Comparison of ENCODE assay signal across 9 cellular contexts in the genomic region with DNA sequence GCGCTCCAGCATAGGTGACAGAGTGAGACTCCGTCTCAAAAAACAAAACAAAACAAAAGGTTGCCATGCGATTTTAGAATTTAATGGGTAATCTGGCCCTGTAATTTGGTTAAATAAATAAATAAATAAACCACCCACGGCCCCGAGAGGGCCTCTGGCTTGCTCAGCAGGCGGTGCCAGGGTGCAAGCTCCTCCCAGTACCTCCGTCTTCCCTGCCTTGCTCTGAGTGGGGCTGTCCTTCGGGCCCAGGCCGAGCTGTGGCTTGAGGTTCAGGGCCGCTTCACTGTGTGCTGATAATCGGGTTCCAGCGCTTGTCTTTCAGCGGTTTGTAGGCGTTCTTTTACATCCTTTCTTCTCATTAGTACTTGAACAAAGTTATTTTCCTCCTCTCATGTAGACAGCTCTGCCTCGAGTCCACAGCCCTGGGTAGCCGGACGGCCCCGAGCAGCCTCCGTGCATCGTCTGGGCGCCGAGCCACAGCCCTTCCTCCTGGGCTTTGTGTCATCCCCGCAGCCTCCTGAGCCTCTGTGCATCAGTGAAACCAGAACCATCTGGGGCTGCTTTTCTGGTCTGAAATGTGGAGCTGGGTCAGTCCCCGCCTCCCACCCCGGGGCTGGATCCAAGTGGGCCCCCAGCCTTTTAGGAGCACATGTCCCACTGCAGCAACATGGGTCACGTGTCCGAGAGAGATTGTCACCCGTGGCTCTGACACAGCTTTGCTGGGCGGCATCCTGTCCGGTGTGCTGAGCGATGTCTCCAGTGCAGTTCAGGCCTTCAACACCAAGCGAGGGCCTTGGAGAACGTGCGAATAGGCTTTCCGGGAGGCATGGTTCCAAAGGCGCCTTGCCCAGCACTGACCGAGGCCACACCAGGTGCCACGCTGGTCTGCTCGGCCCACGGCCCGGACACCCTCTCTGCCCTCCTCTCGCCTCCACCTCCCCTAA.
A peak's percentile ranks its signal among the peaks of the same experiment; 100 is the strongest.
DNase-seq lines count a peak whose midpoint lies in the region; ATAC-seq and TF ChIP-seq lines count a peak whose summit lies in the region.
"Had no signal": no experiment of that assay in that cellular context is flagged by ENCODE, and none has a peak within 500 bp of the region (broad histone marks: within the 10 kb centered on the region; RNA-seq: fewer than 3 reads in every experiment).

No MANE protein-coding gene starts in this region.

- H3K79me2 ChIP-seq in trophoblast cell (ENCODE audit: control insufficient read depth, insufficient read depth, low read length, poor library complexity) = no peaks in the 10 kb centered on the region

- H3K4me1 ChIP-seq in BLaER1 treated with 17β-estradiol and CSF1 and Interleukin-3, amounts not matched to agents 10 nM and 100 nM = peaks cover 20 to 64% (median 42%) of the 10 kb centered on the region in 10 experiments
- H3K4me1 ChIP-seq in esophagus squamous epithelium (peaks cover 15 to 30% (median 15%) of the 10 kb centered on the region in 3 donors), trophoblast cell (ENCODE audit: control insufficient read depth in 1 of 2, insufficient read depth in 2 of 2, low read length in 2 of 2) (peaks cover 4 to 7% of the 10 kb centered on the region in 2 experiments)

- H4K91ac ChIP-seq in trophoblast cell (ENCODE audit: low read depth, low read length) = peak overlapping the region; percentile 29

- no peak overlapping the region for H2AFZ ChIP-seq in trophoblast cell (ENCODE audit: insufficient read depth, low read length, poor library complexity)

- no peak overlapping the region for H3K14ac ChIP-seq in trophoblast cell (ENCODE audit: low read length)

- H4K8ac ChIP-seq in trophoblast cell (ENCODE audit: low read depth, low read length) = no peak overlapping the region

- peaks cover 0 to 96% (median 62%) of the 10 kb centered on the region in 11 experiments; a peak in 18 of 22 replicates for H4K20me1 ChIP-seq in BLaER1 treated with 17β-estradiol and CSF1 and Interleukin-3, amounts not matched to agents 10 nM and 100 nM

- no peak for TF ChIP-seq POLR2A in esophagus squamous epithelium (IDR thresholded peaks at IDR 0.05)

- H3K9me3 ChIP-seq in BLaER1 treated with 17β-estradiol and CSF1 and Interleukin-3, amounts not matched to agents 10 nM and 100 nM (replicated peaks in 1 of 11) = no peaks in the 10 kb centered on the region
- H3K9me3 ChIP-seq in esophagus squamous epithelium = no peaks in the 10 kb centered on the region
- peaks cover 2% of the 10 kb centered on the region for H3K9me3 ChIP-seq in trophoblast cell (ENCODE audit: insufficient read depth, low read depth, low read length)

- peak overlapping the region; percentile 65 for H2AK5ac ChIP-seq in trophoblast cell (ENCODE audit: low read length)

- no peak for ATAC-seq in esophagus mucosa

- TF ChIP-seq CTCF in esophagus squamous epithelium (IDR thresholded peaks at IDR 0.05) = no peak

- peaks cover 0 to 24% (median 8%) of the 10 kb centered on the region in 11 experiments; a peak in 11 of 22 replicates for H3K36me3 ChIP-seq in BLaER1 treated with 17β-estradiol and CSF1 and Interleukin-3, amounts not matched to agents 10 nM and 100 nM
- H3K36me3 ChIP-seq in esophagus squamous epithelium (peaks cover 0 to 22% (median 0%) of the 10 kb centered on the region in 3 donors), trophoblast cell (ENCODE audit: control insufficient read depth in 1 of 2, insufficient read depth in 2 of 2, low read length in 2 of 2) (peaks cover 3 to 4% of the 10 kb centered on the region in 2 experiments), H7 (replicated peaks; ENCODE audit: control insufficient read depth, insufficient read depth, low read length) (no peaks in the 10 kb centered on the region)

- H3K79me1 ChIP-seq in trophoblast cell (ENCODE audit: low read length) = peaks cover 3% of the 10 kb centered on the region

- peaks cover 29 to 40% (median 31%) of the 10 kb centered on the region in 11 experiments for H3K27me3 ChIP-seq in BLaER1 treated with 17β-estradiol and CSF1 and Interleukin-3, amounts not matched to agents 10 nM and 100 nM
- no peaks in the 10 kb centered on the region for H3K27me3 ChIP-seq in esophagus squamous epithelium
- no peaks in the 10 kb centered on the region for H3K27me3 ChIP-seq in trophoblast cell (ENCODE audit: insufficient read depth, low read length)
- no peaks in the 10 kb centered on the region for H3K27me3 ChIP-seq in H7 (ENCODE audit: control insufficient read depth, insufficient read depth, low read length)

- H2BK120ac ChIP-seq in trophoblast cell (ENCODE audit: insufficient read depth, low read length, poor library complexity) = no peak overlapping the region

- H3K4me2 ChIP-seq in BLaER1 treated with 17β-estradiol and CSF1 and Interleukin-3, amounts not matched to agents 10 nM and 100 nM = peak overlapping the region; percentile 87 to 96 (median 90); a peak in 21 of 22 replicates
- no peak overlapping the region for H3K4me2 ChIP-seq in trophoblast cell (ENCODE audit: low read length)

- H2BK12ac ChIP-seq in trophoblast cell (ENCODE audit: low read length) = peak overlapping the region; percentile 42

- peak overlapping the region in 3 of 11 experiments; percentile 16 to 77 (median 67); a peak in 2 of 22 replicates for H3K9ac ChIP-seq in BLaER1 treated with 17β-estradiol and CSF1 and Interleukin-3, amounts not matched to agents 10 nM and 100 nM
- H3K9ac ChIP-seq in trophoblast cell (ENCODE audit: low read length) = no peak overlapping the region

- 83 to 87% methylated on average over 26 to 30 of the region's 42 CpGs for WGBS in esophagus squamous epithelium, 2 donors
- no CpG with 5 or more reads among the region's 42 CpGs for WGBS in trophoblast cell (ENCODE audit: extremely low coverage, insufficient coverage, insufficient read length)

- no peak overlapping the region for H3K18ac ChIP-seq in trophoblast cell (ENCODE audit: low read length)

- no peak overlapping the region; a peak in 1 of 20 replicates for H3K4me3 ChIP-seq in BLaER1 treated with 17β-estradiol and CSF1 and Interleukin-3, amounts not matched to agents 10 nM and 100 nM
- H3K4me3 ChIP-seq in esophagus squamous epithelium (peak overlapping the region in 1 of 4 donors; percentile 66), trophoblast cell (ENCODE audit: low read depth, low read length) (no peak overlapping the region), H7 (ENCODE audit: insufficient read depth, low read depth, low read length) (no peak overlapping the region)

- H3K27ac ChIP-seq in BLaER1 treated with 17β-estradiol and CSF1 and Interleukin-3, amounts not matched to agents 10 nM and 100 nM = no peak overlapping the region; a peak in 1 of 22 replicates
- H3K27ac ChIP-seq in esophagus squamous epithelium = peak overlapping the region; percentile 62 to 91 (median 86)
- no peak overlapping the region for H3K27ac ChIP-seq in trophoblast cell (ENCODE audit: low read depth, low read length)

- no peak overlapping the region for H2BK5ac ChIP-seq in trophoblast cell (ENCODE audit: low read depth, low read length, poor library complexity)

- H3K23ac ChIP-seq in trophoblast cell (ENCODE audit: low read length) = no peak overlapping the region

- no peak overlapping the region for H3K4ac ChIP-seq in trophoblast cell (ENCODE audit: low read depth, low read length)

- DNase-seq in NCI-H69 (lab: John Stamatoyannopoulos, UW) (peak; percentile 19), esophagus squamous epithelium (lab: John Stamatoyannopoulos, UW) (no peak), trophoblast cell (no peak), DMS79 (lab: John Stamatoyannopoulos, UW) (no peak), activated gamma-delta T cell treated with Interleukin-2 at 50 U/mL for 16 hours (no peak), H7 (no peak)
- DNase-seq: NCI-H1930 had no signal

- intact Hi-C loops in esophagus squamous epithelium (cut with DNase I) = no loop called here

- H4K12ac ChIP-seq in trophoblast cell (ENCODE audit: low read depth, low read length) = peak overlapping the region; percentile 46

Comparison
In these comparisons a context has a peak if more than half of its experiments do, and no peak if none do; other contexts are left out.
1. H3K27ac ChIP-seq: peak in esophagus squamous epithelium (4 of 4); none in BLaER1 treated with 17β-estradiol and CSF1 and Interleukin-3, amounts not matched to agents 10 nM and 100 nM (0 of 11) and trophoblast cell (single experiment).